8 cellular contexts compared by ENCODE assay signal in genomic region chr10:103504181-103504783, GRCh38. TPM values are rescaled to one million over a fixed set of nuclear protein-coding genes. Genes with fewer than 3 reads are reported as not detected.
A peak's percentile ranks its signal among the peaks of the same experiment; 100 is the strongest.
DNase-seq lines count a peak whose midpoint lies in the region; ATAC-seq lines count a peak whose summit lies in the region.

No MANE protein-coding gene starts in this region.

- H3K27me3 Mint-ChIP-seq in activated naive CD8-positive, alpha-beta T cell treated with anti-CD3 and anti-CD28 coated beads for 36 hours = peaks cover 74% of the 10 kb centered on the region

- no peaks in the 10 kb centered on the region for H3K36me3 Mint-ChIP-seq in activated naive CD8-positive, alpha-beta T cell treated with anti-CD3 and anti-CD28 coated beads for 36 hours

- H3K27ac Mint-ChIP-seq in activated naive CD8-positive, alpha-beta T cell treated with anti-CD3 and anti-CD28 coated beads for 36 hours = no peak overlapping the region

- peak; percentile 64 for ATAC-seq in GM18511 (IDR thresholded peaks at IDR 0.05; ENCODE audit: unreplicated experiment)
- ATAC-seq in HG02759 (IDR thresholded peaks at IDR 0.05; ENCODE audit: unreplicated experiment) = no peak

- H3K4me1 Mint-ChIP-seq in activated naive CD8-positive, alpha-beta T cell treated with anti-CD3 and anti-CD28 coated beads for 36 hours = peaks cover 21% of the 10 kb centered on the region

- DNase-seq in NCI-H226 (peak; percentile 99), lung microvascular endothelial cell (ENCODE audit: low read depth in 2 of 2) (peak; percentile 84), germinal center (ENCODE audit: low spot score) (no peak), DMS114 treated with DMSO at 0.1 percent for 48 hours (lab: John Stamatoyannopoulos, UW; ENCODE audit: unreplicated experiment) (no peak)
- peak; percentile 52 for DNase-seq in activated naive CD8-positive, alpha-beta T cell treated with anti-CD3 and anti-CD28 coated beads for 36 hours
- DNase-seq in effector CD8-positive, alpha-beta T cell (lab: John Stamatoyannopoulos, UW) = no peak

- H3K9me3 Mint-ChIP-seq in activated naive CD8-positive, alpha-beta T cell treated with anti-CD3 and anti-CD28 coated beads for 36 hours = no peaks in the 10 kb centered on the region

- H3K4me3 Mint-ChIP-seq in activated naive CD8-positive, alpha-beta T cell treated with anti-CD3 and anti-CD28 coated beads for 36 hours = no peak overlapping the region

RNA-seq across cellular contexts. Expression of gene NEURL1, which starts 10.8 kb away (rescaled TPM):
- total RNA-seq in activated naive CD8-positive, alpha-beta T cell treated with anti-CD3 and anti-CD28 coated beads for 36 hours = 1 to 10 TPM; 3.1 to 3.2 TPM
- not detected in 2 replicates for total RNA-seq in lung microvascular endothelial cell

RNA-seq across cellular contexts. Expression of gene CALHM3, which starts 25.2 kb away (rescaled TPM):
- not detected for total RNA-seq in activated naive CD8-positive, alpha-beta T cell treated with anti-CD3 and anti-CD28 coated beads for 36 hours
- not detected in 2 replicates for total RNA-seq in lung microvascular endothelial cell

RNA-seq across cellular contexts. Expression of gene CALHM1, which starts 45.6 kb away (rescaled TPM):
- total RNA-seq in activated naive CD8-positive, alpha-beta T cell treated with anti-CD3 and anti-CD28 coated beads for 36 hours = not detected
- total RNA-seq in lung microvascular endothelial cell = not detected in 2 replicates

RNA-seq across cellular contexts. Expression of gene CALHM2, which starts 52.1 kb away (rescaled TPM):
- 1 to 10 TPM; 4.5 to 4.8 TPM for total RNA-seq in activated naive CD8-positive, alpha-beta T cell treated with anti-CD3 and anti-CD28 coated beads for 36 hours
- total RNA-seq in lung microvascular endothelial cell = 9.1 and 12.2 TPM in 2 replicates

Comparison
In these comparisons a context has a peak if more than half of its experiments do, and no peak if none do; other contexts are left out.
1. DNase-seq: peak in NCI-H226 (single experiment), activated naive CD8-positive, alpha-beta T cell treated with anti-CD3 and anti-CD28 coated beads for 36 hours (single experiment) and lung microvascular endothelial cell (2 of 2); none in germinal center (single experiment), effector CD8-positive, alpha-beta T cell (single experiment) and DMS114 treated with DMSO at 0.1 percent for 48 hours (single experiment).